ENCODE assay signal across 6 cellular contexts in the genomic region with DNA sequence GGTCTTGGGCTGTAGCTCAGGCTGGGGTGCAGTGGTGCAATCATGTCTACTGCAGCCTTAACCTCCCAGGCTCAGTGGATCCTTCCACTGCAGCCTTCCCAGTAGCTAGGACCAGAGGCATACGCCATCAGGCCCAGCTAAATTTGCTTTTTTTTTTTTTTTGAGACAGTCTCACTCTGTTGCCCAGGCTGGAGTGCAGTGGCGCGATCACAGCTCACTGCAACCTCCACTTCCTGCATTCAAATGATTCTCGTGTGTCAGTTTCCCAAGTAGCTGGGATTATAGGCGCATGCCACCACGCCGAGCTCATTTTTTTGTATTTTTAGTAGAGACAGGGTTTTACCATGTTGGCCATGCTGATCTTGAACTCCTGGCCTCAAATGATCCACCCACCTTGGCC.
DNase-seq lines count a peak whose midpoint lies in the region; ATAC-seq, FAIRE-seq and TF ChIP-seq lines count a peak whose summit lies in the region.
"Not testable (repeated sequence)": the region's sequence is repeated elsewhere in the genome, so short reads cannot be mapped to it uniquely, and the experiment has no call there.

No MANE protein-coding gene starts in this region.

- intact Hi-C loops in OCI-LY7 (cut with micrococcal nuclease; ENCODE audit: unreplicated experiment); GM12878 (cut with micrococcal nuclease; ENCODE audit: unreplicated experiment): not testable (repeated sequence)

- H3K4me1 ChIP-seq in DOHH2 (ENCODE audit: control insufficient read depth, low read length): peaks cover 11% of the 10 kb centered on the region
- not testable (repeated sequence) for H3K4me1 ChIP-seq in OCI-LY7 (ENCODE audit: insufficient read depth, low read length, poor library complexity, severe bottlenecking); GM12878 (ENCODE audit: control insufficient read depth, insufficient read depth, low read length)

- not testable (repeated sequence) for TF ChIP-seq RAD21 in GM12878 (IDR thresholded peaks at IDR 0.05; ENCODE audit: insufficient read depth, low read depth, low read length)

- peak; percentile 65 for ATAC-seq in GM19351 (IDR thresholded peaks at IDR 0.05; ENCODE audit: unreplicated experiment)
- ATAC-seq in HG02885 (IDR thresholded peaks at IDR 0.05; ENCODE audit: poor library complexity, unreplicated experiment): peak; percentile 44
- peak; percentile 63 for ATAC-seq in GM12878
- peak; percentile 73 to 91 for ATAC-seq in naive B cell (ENCODE audit: low read depth in 2 of 2)

- WGBS in GM12878 (ENCODE audit: insufficient coverage, insufficient replicate concordance, low lambda C conversion rate, missing lambda C conversion rate): 9% methylated on average over 7 of the region's 7 CpGs

- POLR2A ChIA-PET in OCI-LY7 (lab: Charles Lee) (interaction anchor here (0.6 to 1.5 kb wide), 8 partner anchors 13 to 682 kb away, joined by 3 to 6 read pairs (median 4); no protein-coding TSS in a partner anchor), GM12878 (lab: Charles Lee) (interaction anchor here (0.7 to 1.3 kb wide), 4 partner anchors 8 to 68 kb away, joined by 3 to 5 read pairs (median 4); no protein-coding TSS in a partner anchor)

- TF ChIP-seq POLR2A in GM12878 (IDR thresholded peaks at IDR 0.05; ENCODE audit: low read depth, low read length): not testable (repeated sequence)

- not testable (repeated sequence) for H3K27me3 Mint-ChIP-seq in naive B cell

- H3K4me1 Mint-ChIP-seq in naive B cell: peaks cover 7 to 33% (median 18%) of the 10 kb centered on the region in 3 donors

- peak; percentile 35 for DNase-seq in OCI-LY7 (ENCODE audit: low spot score)
- DNase-seq in GM12878 (ENCODE audit: low read depth, low spot score); naive B cell: not testable (repeated sequence)

- H4K20me1 ChIP-seq in DOHH2 (ENCODE audit: control insufficient read depth, insufficient read depth, low read depth, low read length); OCI-LY7 (ENCODE audit: insufficient read depth, low read length); GM12878 (ENCODE audit: control insufficient read depth, insufficient read depth): not testable (repeated sequence)

- not testable (repeated sequence) for H3K9me3 Mint-ChIP-seq in naive B cell

- H3K4me3 ChIP-seq in DOHH2 (ENCODE audit: low read length): 0 out of 2 replicates have a peak overlapping the region, but pooled peaks have one; percentile 25
- not testable (repeated sequence) for H3K4me3 ChIP-seq in OCI-LY7 (ENCODE audit: low read depth, low read length, poor library complexity, severe bottlenecking); GM12878

- peak overlapping the region in 4 of 6 donors; percentile 33 to 92 (median 66) for H3K27ac Mint-ChIP-seq in naive B cell

- BruUV-seq in OCI-LY7 (replicated peaks; lab: Mats Ljungman, UMichigan); GM12878 (replicated peaks; lab: Mats Ljungman, UMichigan): not testable (repeated sequence)

- in situ Hi-C loops in GM12878 (cut with MboI): not testable (repeated sequence)

- TF ChIP-seq CTCF in DOHH2 (IDR thresholded peaks at IDR 0.05; ENCODE audit: low read depth, low read length, poor library complexity, severe bottlenecking); OCI-LY7 (conservative IDR thresholded peaks at IDR 0.05; ENCODE audit: low read length); GM12878 (IDR thresholded peaks at IDR 0.05 in 2 of 3, conservative IDR thresholded peaks at IDR 0.05 in 1 of 3; ENCODE audit: control insufficient read depth in 2 of 3, extremely low read depth in 1 of 3, insufficient read depth in 1 of 3, low read depth in 3 of 3, low read length in 3 of 3): not testable (repeated sequence)

- H3K9ac ChIP-seq in GM12878 (ENCODE audit: control insufficient read depth, insufficient read depth, low read length): not testable (repeated sequence)

- H3K79me2 ChIP-seq in DOHH2 (ENCODE audit: control insufficient read depth, low read length); OCI-LY7 (ENCODE audit: insufficient read depth, low read depth, low read length); GM12878 (ENCODE audit: control insufficient read depth, insufficient read depth, low read length): not testable (repeated sequence)

- TF ChIP-seq EP300 in GM12878 (IDR thresholded peaks at IDR 0.05; ENCODE audit: borderline replicate concordance in 1 of 2, control insufficient read depth in 1 of 2, low read depth in 2 of 2, low read length in 2 of 2): not testable (repeated sequence)

- not testable (repeated sequence) for H3K36me3 Mint-ChIP-seq in naive B cell

- SMC1A ChIA-PET in GM12878 (lab: Charles Lee; ENCODE audit: uncharacterized antibody, unreplicated experiment): interaction anchor here (0.6 to 1.8 kb wide), 7 partner anchors 10 to 884 kb away, joined by 3 to 8 read pairs (median 4); a partner anchor contains a TSS

- H3K4me2 ChIP-seq in DOHH2 (ENCODE audit: low read length) (peak overlapping the region; percentile 52), OCI-LY7 (ENCODE audit: low read length) (peak overlapping the region; percentile 42)
- not testable (repeated sequence) for H3K4me2 ChIP-seq in GM12878 (ENCODE audit: control insufficient read depth, insufficient read depth)

- not testable (repeated sequence) for H2AFZ ChIP-seq in OCI-LY7 (ENCODE audit: low read length)
- peak overlapping the region; percentile 63 for H2AFZ ChIP-seq in GM12878 (ENCODE audit: control insufficient read depth, low read depth, low read length)

- H3K9me3 ChIP-seq in DOHH2 (ENCODE audit: control insufficient read depth, insufficient read depth, low read length); OCI-LY7 (ENCODE audit: low read length); GM12878 (replicated peaks; ENCODE audit: control insufficient read depth, insufficient read depth, low read length): not testable (repeated sequence)

- H3K9me2 ChIP-seq in DOHH2 (replicated peaks; ENCODE audit: control insufficient read depth, low read length); OCI-LY7 (ENCODE audit: insufficient read depth, low read length): not testable (repeated sequence)

- peak overlapping the region in 7 of 8 donors; percentile 9 to 80 (median 57) for H3K4me3 Mint-ChIP-seq in naive B cell

- H3K36me3 ChIP-seq in DOHH2 (ENCODE audit: control insufficient read depth, low read length); OCI-LY7 (ENCODE audit: insufficient read depth, low read length); GM12878 (ENCODE audit: control insufficient read depth in 2 of 2, insufficient read depth in 2 of 2, low read length in 1 of 2): not testable (repeated sequence)

- FAIRE-seq in GM12878 (lab: Jason Lieb, UNC): not testable (repeated sequence)

- CTCF ChIA-PET in OCI-LY7 (lab: Charles Lee; ENCODE audit: unreplicated experiment): not testable (repeated sequence)
- CTCF ChIA-PET in GM12878 (lab: Yijun Ruan, JAX): interaction anchor here (1.0 to 1.4 kb wide), 2 partner anchors 13 to 379 kb away, joined by 4 to 5 read pairs; no protein-coding TSS in a partner anchor

- H3F3A ChIP-seq in DOHH2 (ENCODE audit: control insufficient read depth, insufficient read depth): not testable (repeated sequence)

- RAD21 ChIA-PET in GM12878 (lab: Charles Lee; ENCODE audit: unreplicated experiment): interaction anchor here (0.6 to 1.5 kb wide), 4 partner anchors 12 to 74 kb away, joined by 3 to 12 read pairs (median 3); no protein-coding TSS in a partner anchor

- H3K27me3 ChIP-seq in DOHH2 (ENCODE audit: control insufficient read depth, low read length); GM12878 (replicated peaks in 1 of 2; ENCODE audit: control insufficient read depth in 2 of 2, insufficient read depth in 2 of 2, low read length in 1 of 2): not testable (repeated sequence)

- not testable (repeated sequence) for H3K27ac ChIP-seq in DOHH2 (ENCODE audit: low read depth, low read length); OCI-LY7 (ENCODE audit: low read depth, low read length, poor library complexity, severe bottlenecking); GM12878 (ENCODE audit: control insufficient read depth, insufficient read depth)
